In genomic region chr1:228374711-228375577, GRCh38 we compare ENCODE assay signal across 11 cellular contexts. TPM values are rescaled to one million over a fixed set of nuclear protein-coding genes. Genes with fewer than 3 reads are reported as not detected.
DNase-seq lines count a peak whose midpoint lies in the region; ATAC-seq and TF ChIP-seq lines count a peak whose summit lies in the region.
"Had no signal": no experiment of that assay in that cellular context is flagged by ENCODE, and none has a peak within 500 bp of the region (broad histone marks: within the 10 kb centered on the region; RNA-seq: fewer than 3 reads in every experiment).

No MANE protein-coding gene starts in this region.

- H3K4me3 Mint-ChIP-seq in mesothelial cell of epicardium: no peak overlapping the region
- H3K4me3 Mint-ChIP-seq in T-helper 2 cell treated with Interferon-gamma antibody and Interleukin-4, amounts not matched to agents 5 μg/mL and 100 μg/mL, for 36 hours: no peak overlapping the region
- H3K4me3 Mint-ChIP-seq: activated naive CD4-positive, alpha-beta T cell treated with anti-CD3 and anti-CD28 coated beads, Interleukin-2, amount 50 U/mL, for 24 hours; T-helper 1 cell treated with Interleukin-12 subunit alpha and Interleukin-12 subunit beta and Interleukin-4 antibody, amounts not matched to agents 30 μg/mL and 1 μg/mL, for 36 hours had no signal

- TF ChIP-seq CTCF in esophagus muscularis mucosa (IDR thresholded peaks at IDR 0.05): no peak
- TF ChIP-seq CTCF in mesothelial cell of epicardium (IDR thresholded peaks at IDR 0.05; ENCODE audit: unreplicated experiment): no peak
- TF ChIP-seq CTCF in upper lobe of right lung (IDR thresholded peaks at IDR 0.05): no peak

- H3K36me3 ChIP-seq in esophagus muscularis mucosa (peaks cover 0 to 10% (median 0%) of the 10 kb centered on the region in 4 donors), upper lobe of right lung (no peaks in the 10 kb centered on the region)

- H3K4me1 Mint-ChIP-seq in mesothelial cell of epicardium: peaks cover 10% of the 10 kb centered on the region
- H3K4me1 Mint-ChIP-seq in T-helper 2 cell treated with Interferon-gamma antibody and Interleukin-4, amounts not matched to agents 5 μg/mL and 100 μg/mL, for 36 hours (ENCODE audit: low read depth): peaks cover 6% of the 10 kb centered on the region

- no peaks in the 10 kb centered on the region for H3K36me3 Mint-ChIP-seq in mesothelial cell of epicardium
- H3K36me3 Mint-ChIP-seq in T-helper 2 cell treated with Interferon-gamma antibody and Interleukin-4, amounts not matched to agents 5 μg/mL and 100 μg/mL, for 36 hours (ENCODE audit: low read depth): no peaks in the 10 kb centered on the region
- H3K36me3 Mint-ChIP-seq: activated naive CD4-positive, alpha-beta T cell treated with anti-CD3 and anti-CD28 coated beads, Interleukin-2, amount 50 U/mL, for 24 hours had no signal

- no peaks in the 10 kb centered on the region for H3K9me3 ChIP-seq in esophagus muscularis mucosa
- no peaks in the 10 kb centered on the region for H3K9me3 ChIP-seq in upper lobe of right lung

- H3K27me3 ChIP-seq in esophagus muscularis mucosa (no peaks in the 10 kb centered on the region), upper lobe of right lung (no peaks in the 10 kb centered on the region)

- TF ChIP-seq POLR2A in esophagus muscularis mucosa (IDR thresholded peaks at IDR 0.05; ENCODE audit: low read depth): no peak

- no peak for TF ChIP-seq EP300 in esophagus muscularis mucosa (IDR thresholded peaks at IDR 0.05)

- intact Hi-C loops in esophagus muscularis mucosa (cut with DNase I): no loop called here
- intact Hi-C loops in upper lobe of right lung (cut with DNase I): no loop called here

- H3K4me1 ChIP-seq in esophagus muscularis mucosa (peaks cover 37 to 50% (median 42%) of the 10 kb centered on the region in 4 donors), upper lobe of right lung (no peaks in the 10 kb centered on the region)

- DNase-seq in NCI-H226: peak; percentile 83
- DNase-seq in esophagus muscularis mucosa (ENCODE audit: extremely low spot score): no peak
- peak; percentile 15 to 37 for DNase-seq in mesothelial cell of epicardium (ENCODE audit: low spot score in 2 of 2, unreplicated experiment in 2 of 2)
- DNase-seq in upper lobe of right lung: peak; percentile 71
- DNase-seq in T-helper 2 cell treated with Interferon-gamma antibody and Interleukin-4, amounts not matched to agents 5 μg/mL and 100 μg/mL, for 36 hours (ENCODE audit: low spot score): no peak
- no peak for DNase-seq in SIG-M5 treated with dmso at 0.1 percent for 504 hours (lab: John Stamatoyannopoulos, UW; ENCODE audit: unreplicated experiment)
- DNase-seq: NCI-H1105 treated with DMSO at 0.1 percent for 48 hours had no signal

- H3K27ac ChIP-seq in esophagus muscularis mucosa (replicated peaks in 1 of 4): peak overlapping the region; percentile 73 to 80 (median 78)
- peak overlapping the region; percentile 24 for H3K27ac ChIP-seq in upper lobe of right lung

- WGBS in esophagus muscularis mucosa: 55% methylated on average over 14 of the region's 25 CpGs

- H3K9me3 Mint-ChIP-seq in mesothelial cell of epicardium: no peaks in the 10 kb centered on the region
- H3K9me3 Mint-ChIP-seq in T-helper 2 cell treated with Interferon-gamma antibody and Interleukin-4, amounts not matched to agents 5 μg/mL and 100 μg/mL, for 36 hours: no peaks in the 10 kb centered on the region
- H3K9me3 Mint-ChIP-seq: activated naive CD4-positive, alpha-beta T cell treated with anti-CD3 and anti-CD28 coated beads, Interleukin-2, amount 50 U/mL, for 24 hours; T-helper 1 cell treated with Interleukin-12 subunit alpha and Interleukin-12 subunit beta and Interleukin-4 antibody, amounts not matched to agents 30 μg/mL and 1 μg/mL, for 36 hours had no signal

- H3K27ac Mint-ChIP-seq in mesothelial cell of epicardium: peak overlapping the region; percentile 30
- H3K27ac Mint-ChIP-seq in T-helper 2 cell treated with Interferon-gamma antibody and Interleukin-4, amounts not matched to agents 5 μg/mL and 100 μg/mL, for 36 hours: no peak overlapping the region
- H3K27ac Mint-ChIP-seq: T-helper 1 cell treated with Interleukin-12 subunit alpha and Interleukin-12 subunit beta and Interleukin-4 antibody, amounts not matched to agents 30 μg/mL and 1 μg/mL, for 36 hours had no signal

- ATAC-seq in upper lobe of right lung (peak; percentile 1), HG03520 (IDR thresholded peaks at IDR 0.05; ENCODE audit: unreplicated experiment) (no peak)

- no peak overlapping the region for H3K4me3 ChIP-seq in esophagus muscularis mucosa
- no peak overlapping the region for H3K4me3 ChIP-seq in upper lobe of right lung

- H3K27me3 Mint-ChIP-seq in mesothelial cell of epicardium (ENCODE audit: low read depth): no peaks in the 10 kb centered on the region
- H3K27me3 Mint-ChIP-seq in T-helper 2 cell treated with Interferon-gamma antibody and Interleukin-4, amounts not matched to agents 5 μg/mL and 100 μg/mL, for 36 hours (ENCODE audit: low read depth): peaks cover 11% of the 10 kb centered on the region

RNA-seq across cellular contexts. Expression of gene TRIM11, which starts 31.7 kb away (rescaled TPM):
- total RNA-seq in esophagus muscularis mucosa (10 to 100 TPM; 13.8 to 26.1 (median 20.9) TPM), mesothelial cell of epicardium (39.7 to 40.4 TPM (median 40.2 TPM) in 3 replicates), upper lobe of right lung (22.8 TPM)

RNA-seq across cellular contexts. Expression of gene TRIM17, which starts 41.7 kb away (rescaled TPM):
- total RNA-seq in esophagus muscularis mucosa (not detected), mesothelial cell of epicardium (28.2 to 30.6 TPM (median 28.8 TPM) in 3 replicates), upper lobe of right lung (2.6 TPM)
- total RNA-seq: lung microvascular endothelial cell had no signal

Comparison
In these comparisons a context has a peak if more than half of its experiments do, and no peak if none do; other contexts are left out.
1. DNase-seq: peak in NCI-H226 (single experiment), mesothelial cell of epicardium (2 of 2) and upper lobe of right lung (single experiment); none in esophagus muscularis mucosa (single experiment), T-helper 2 cell treated with Interferon-gamma antibody and Interleukin-4, amounts not matched to agents 5 μg/mL and 100 μg/mL, for 36 hours (single experiment) and SIG-M5 treated with dmso at 0.1 percent for 504 hours (single experiment).